Comparison of ENCODE assay signal across 15 cellular contexts in genomic region chr6:120005292-120005976, GRCh38.
A peak's percentile ranks its signal among the peaks of the same experiment; 100 is the strongest.
DNase-seq lines count a peak whose midpoint lies in the region; ATAC-seq, FAIRE-seq and TF ChIP-seq lines count a peak whose summit lies in the region.
"Had no signal": no experiment of that assay in that cellular context is flagged by ENCODE, and none has a peak within 500 bp of the region (broad histone marks: within the 10 kb centered on the region; RNA-seq: fewer than 3 reads in every experiment).

No MANE protein-coding gene starts in this region.

- no peak for TF ChIP-seq CTCF in bronchial epithelial cell (IDR thresholded peaks at IDR 0.05; ENCODE audit: insufficient read depth, low read length, severe bottlenecking)

- no peaks in the 10 kb centered on the region for H3K27me3 ChIP-seq in HUES6 (ENCODE audit: control insufficient read depth, insufficient read depth, low read length)
- no peaks in the 10 kb centered on the region for H3K27me3 ChIP-seq in bronchial epithelial cell (ENCODE audit: control insufficient read depth, insufficient read depth, low read length)
- H3K27me3 ChIP-seq: BLaER1 had no signal

- H3K4me1 ChIP-seq in HUES6 (ENCODE audit: control insufficient read depth, insufficient read depth, low read length) = no peaks in the 10 kb centered on the region
- H3K4me1 ChIP-seq: BLaER1, psoas muscle had no signal

- H3K36me3 ChIP-seq in HUES6 (ENCODE audit: control insufficient read depth, insufficient read depth, low read length) (no peaks in the 10 kb centered on the region), bronchial epithelial cell (ENCODE audit: control insufficient read depth, insufficient read depth, low read length) (no peaks in the 10 kb centered on the region)
- H3K36me3 ChIP-seq: BLaER1 had no signal

- DNase-seq in DMS53 treated with DMSO at 0.1 percent for 48 hours (lab: John Stamatoyannopoulos, UW; ENCODE audit: unreplicated experiment) = peak; percentile 86
- peak; percentile 89 for DNase-seq in NCI-H748 treated with DMSO at 0.1 percent for 48 hours (lab: John Stamatoyannopoulos, UW)
- DNase-seq in bronchial epithelial cell (ENCODE audit: low read depth) = no peak
- no peak for DNase-seq in stimulated activated naive CD8-positive, alpha-beta T cell treated with anti-CD3 and anti-CD28 coated beads, Interleukin-15, Interleukin-2, amounts not matched to agents 100 U/mL and 50 U/mL, for 24 hours
- no peak for DNase-seq in stimulated activated CD4-positive, alpha-beta T cell treated with anti-CD3 and anti-CD28 coated beads, Interleukin-12 subunit alpha, Interleukin-12 subunit beta, amount 100 ng/mL, for 4 hours
- DNase-seq: activated CD8-positive, alpha-beta memory T cell treated with anti-CD3 and anti-CD28 coated beads for 24 hours; activated naive CD8-positive, alpha-beta T cell treated with anti-CD3 and anti-CD28 coated beads, Interleukin-2, amount 10 ng/mL, durations not matched to agents 7 days and 5 days; foreskin fibroblast; H9; psoas muscle had no signal

- H3K27ac ChIP-seq in HUES6 (ENCODE audit: low read depth, low read length) = no peak overlapping the region
- H3K27ac ChIP-seq: BLaER1, psoas muscle had no signal

- no peaks in the 10 kb centered on the region for H3K9me3 ChIP-seq in HUES6 (ENCODE audit: control insufficient read depth, insufficient read depth, low read depth, low read length)
- H3K9me3 ChIP-seq: BLaER1 had no signal

- peak; percentile 72 for FAIRE-seq in bronchial epithelial cell (lab: Jason Lieb, UNC)
- FAIRE-seq: colon had no signal

- peak overlapping the region; percentile 21; the same call in 1 of the 2 replicates for H3K4me3 ChIP-seq in HUES6 (ENCODE audit: low read depth, low read length)
- no peak overlapping the region for H3K4me3 ChIP-seq in bronchial epithelial cell (ENCODE audit: low read depth, low read length)
- H3K4me3 ChIP-seq: BLaER1, psoas muscle had no signal

- ATAC-seq in HG02571 (IDR thresholded peaks at IDR 0.05; ENCODE audit: unreplicated experiment) (no peak), HG02763 (IDR thresholded peaks at IDR 0.05; ENCODE audit: unreplicated experiment) (no peak)
- ATAC-seq in stimulated activated naive CD8-positive, alpha-beta T cell treated with anti-CD3 and anti-CD28 coated beads, Interleukin-15, Interleukin-2, amounts not matched to agents 100 U/mL and 50 U/mL, for 24 hours = no peak
- ATAC-seq: psoas muscle had no signal

- H3K9ac ChIP-seq in HUES6 (ENCODE audit: low read length) = no peak overlapping the region
- H3K9ac ChIP-seq: BLaER1 had no signal

Comparison
In these comparisons a context has a peak if more than half of its experiments do, and no peak if none do; other contexts are left out.
1. DNase-seq: peak in DMS53 treated with DMSO at 0.1 percent for 48 hours (single experiment) and NCI-H748 treated with DMSO at 0.1 percent for 48 hours (single experiment); none in bronchial epithelial cell (single experiment), stimulated activated naive CD8-positive, alpha-beta T cell treated with anti-CD3 and anti-CD28 coated beads, Interleukin-15, Interleukin-2, amounts not matched to agents 100 U/mL and 50 U/mL, for 24 hours (single experiment) and stimulated activated CD4-positive, alpha-beta T cell treated with anti-CD3 and anti-CD28 coated beads, Interleukin-12 subunit alpha, Interleukin-12 subunit beta, amount 100 ng/mL, for 4 hours (single experiment).